1 cellular context compared by ENCODE assay signal in the genomic region with DNA sequence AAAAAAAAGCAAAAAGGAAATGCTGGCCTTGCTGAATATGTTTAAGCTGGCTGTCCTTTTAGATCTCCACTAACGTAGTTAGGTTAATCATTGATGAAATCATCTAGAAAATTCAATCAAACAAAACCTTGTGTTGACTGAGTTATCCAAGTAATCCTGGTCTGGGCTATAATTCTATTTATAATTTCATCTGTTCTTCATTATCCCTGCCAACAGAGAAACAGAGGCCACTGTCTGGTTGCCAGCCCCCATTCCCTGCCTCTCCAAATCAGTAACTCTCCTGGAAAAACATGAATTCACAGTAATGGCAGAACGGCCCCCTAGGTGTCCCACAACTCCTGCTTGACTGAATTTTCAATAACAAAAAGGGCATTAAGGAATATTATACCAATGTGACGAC.
TF ChIP-seq lines count a peak whose summit lies in the region.

No MANE protein-coding gene starts in this region.

TF ChIP-seq in GM23338, 12 proteins besides CTCF, POLR2A, EP300 and RAD21 (continued from another document):
- TF ChIP-seq, protein P1, sequence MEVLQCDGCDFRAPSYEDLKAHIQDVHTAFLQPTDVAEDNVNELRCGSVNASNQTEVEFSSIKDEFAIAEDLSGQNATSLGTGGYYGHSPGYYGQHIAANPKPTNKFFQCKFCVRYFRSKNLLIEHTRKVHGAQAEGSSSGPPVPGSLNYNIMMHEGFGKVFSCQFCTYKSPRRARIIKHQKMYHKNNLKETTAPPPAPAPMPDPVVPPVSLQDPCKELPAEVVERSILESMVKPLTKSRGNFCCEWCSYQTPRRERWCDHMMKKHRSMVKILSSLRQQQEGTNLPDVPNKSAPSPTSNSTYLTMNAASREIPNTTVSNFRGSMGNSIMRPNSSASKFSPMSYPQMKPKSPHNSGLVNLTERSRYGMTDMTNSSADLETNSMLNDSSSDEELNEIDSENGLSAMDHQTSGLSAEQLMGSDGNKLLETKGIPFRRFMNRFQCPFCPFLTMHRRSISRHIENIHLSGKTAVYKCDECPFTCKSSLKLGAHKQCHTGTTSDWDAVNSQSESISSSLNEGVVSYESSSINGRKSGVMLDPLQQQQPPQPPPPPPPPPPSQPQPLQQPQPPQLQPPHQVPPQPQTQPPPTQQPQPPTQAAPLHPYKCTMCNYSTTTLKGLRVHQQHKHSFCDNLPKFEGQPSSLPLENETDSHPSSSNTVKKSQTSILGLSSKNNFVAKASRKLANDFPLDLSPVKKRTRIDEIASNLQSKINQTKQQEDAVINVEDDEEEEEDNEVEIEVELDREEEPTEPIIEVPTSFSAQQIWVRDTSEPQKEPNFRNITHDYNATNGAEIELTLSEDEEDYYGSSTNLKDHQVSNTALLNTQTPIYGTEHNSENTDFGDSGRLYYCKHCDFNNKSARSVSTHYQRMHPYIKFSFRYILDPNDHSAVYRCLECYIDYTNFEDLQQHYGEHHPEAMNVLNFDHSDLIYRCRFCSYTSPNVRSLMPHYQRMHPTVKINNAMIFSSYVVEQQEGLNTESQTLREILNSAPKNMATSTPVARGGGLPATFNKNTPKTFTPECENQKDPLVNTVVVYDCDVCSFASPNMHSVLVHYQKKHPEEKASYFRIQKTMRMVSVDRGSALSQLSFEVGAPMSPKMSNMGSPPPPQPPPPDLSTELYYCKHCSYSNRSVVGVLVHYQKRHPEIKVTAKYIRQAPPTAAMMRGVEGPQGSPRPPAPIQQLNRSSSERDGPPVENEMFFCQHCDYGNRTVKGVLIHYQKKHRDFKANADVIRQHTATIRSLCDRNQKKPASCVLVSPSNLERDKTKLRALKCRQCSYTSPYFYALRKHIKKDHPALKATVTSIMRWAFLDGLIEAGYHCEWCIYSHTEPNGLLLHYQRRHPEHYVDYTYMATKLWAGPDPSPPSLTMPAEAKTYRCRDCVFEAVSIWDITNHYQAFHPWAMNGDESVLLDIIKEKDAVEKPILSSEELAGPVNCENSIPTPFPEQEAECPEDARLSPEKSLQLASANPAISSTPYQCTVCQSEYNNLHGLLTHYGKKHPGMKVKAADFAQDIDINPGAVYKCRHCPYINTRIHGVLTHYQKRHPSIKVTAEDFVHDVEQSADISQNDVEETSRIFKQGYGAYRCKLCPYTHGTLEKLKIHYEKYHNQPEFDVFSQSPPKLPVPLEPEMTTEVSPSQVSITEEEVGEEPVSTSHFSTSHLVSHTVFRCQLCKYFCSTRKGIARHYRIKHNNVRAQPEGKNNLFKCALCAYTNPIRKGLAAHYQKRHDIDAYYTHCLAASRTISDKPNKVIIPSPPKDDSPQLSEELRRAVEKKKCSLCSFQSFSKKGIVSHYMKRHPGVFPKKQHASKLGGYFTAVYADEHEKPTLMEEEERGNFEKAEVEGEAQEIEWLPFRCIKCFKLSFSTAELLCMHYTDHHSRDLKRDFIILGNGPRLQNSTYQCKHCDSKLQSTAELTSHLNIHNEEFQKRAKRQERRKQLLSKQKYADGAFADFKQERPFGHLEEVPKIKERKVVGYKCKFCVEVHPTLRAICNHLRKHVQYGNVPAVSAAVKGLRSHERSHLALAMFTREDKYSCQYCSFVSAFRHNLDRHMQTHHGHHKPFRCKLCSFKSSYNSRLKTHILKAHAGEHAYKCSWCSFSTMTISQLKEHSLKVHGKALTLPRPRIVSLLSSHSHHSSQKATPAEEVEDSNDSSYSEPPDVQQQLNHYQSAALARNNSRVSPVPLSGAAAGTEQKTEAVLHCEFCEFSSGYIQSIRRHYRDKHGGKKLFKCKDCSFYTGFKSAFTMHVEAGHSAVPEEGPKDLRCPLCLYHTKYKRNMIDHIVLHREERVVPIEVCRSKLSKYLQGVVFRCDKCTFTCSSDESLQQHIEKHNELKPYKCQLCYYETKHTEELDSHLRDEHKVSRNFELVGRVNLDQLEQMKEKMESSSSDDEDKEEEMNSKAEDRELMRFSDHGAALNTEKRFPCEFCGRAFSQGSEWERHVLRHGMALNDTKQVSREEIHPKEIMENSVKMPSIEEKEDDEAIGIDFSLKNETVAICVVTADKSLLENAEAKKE (CRISPR knock-in tag; IDR thresholded peaks at IDR 0.05) = no peak
- TF ChIP-seq POLR2AphosphoS5 (IDR thresholded peaks at IDR 0.05; ENCODE audit: low read depth) = no peak
